8 cellular contexts compared by ENCODE assay signal in genomic region chr6:150600003-150600301, GRCh38. TPM values are rescaled to one million over a fixed set of nuclear protein-coding genes. Genes with fewer than 3 reads are reported as not detected.
DNase-seq lines count a peak whose midpoint lies in the region; ATAC-seq and TF ChIP-seq lines count a peak whose summit lies in the region.

No MANE protein-coding gene starts in this region.

- no peaks in the 10 kb centered on the region for H3K27me3 ChIP-seq in Karpas-422 (ENCODE audit: low read length)

- H3K4me1 ChIP-seq in Karpas-422 (ENCODE audit: low read length) = peaks cover 84% of the 10 kb centered on the region

- peak overlapping the region; percentile 86 for H3K9ac ChIP-seq in Karpas-422 (ENCODE audit: low read length)

- H3K79me2 ChIP-seq in Karpas-422 (ENCODE audit: low read length) = peaks cover 47% of the 10 kb centered on the region

- H3K9me3 ChIP-seq in Karpas-422 (ENCODE audit: low read length) = no peaks in the 10 kb centered on the region

- TF ChIP-seq CTCF in fibroblast of pulmonary artery (IDR thresholded peaks at IDR 0.05; ENCODE audit: low read length, missing control alignments) = no peak

- peak; percentile 9 for ATAC-seq in GM18873 (IDR thresholded peaks at IDR 0.05; ENCODE audit: low FRiP score, unreplicated experiment)
- ATAC-seq in GM18867 (IDR thresholded peaks at IDR 0.05; ENCODE audit: unreplicated experiment) = no peak
- ATAC-seq in esophagus mucosa = no peak

- no peak overlapping the region for H2AFZ ChIP-seq in Karpas-422 (ENCODE audit: low read length)

- peak overlapping the region; percentile 82 for H3K4me3 ChIP-seq in Karpas-422 (ENCODE audit: low read length)
- peak overlapping the region; percentile 57 for H3K4me3 ChIP-seq in fibroblast of pulmonary artery (replicated peaks; ENCODE audit: low read depth, low read length)
- H3K4me3 ChIP-seq in skeletal muscle cell (ENCODE audit: low read depth, low read length) = peak overlapping the region; percentile 53

- peak overlapping the region; percentile 90 for H3K27ac ChIP-seq in Karpas-422 (ENCODE audit: low read length)

- H3K9me2 ChIP-seq in Karpas-422 (replicated peaks; ENCODE audit: insufficient read depth, low read length) = no peaks in the 10 kb centered on the region

- no peak for DNase-seq in Karpas-422
- DNase-seq in fibroblast of pulmonary artery (ENCODE audit: low read depth) = no peak
- DNase-seq in skeletal muscle cell (ENCODE audit: low read depth) = no peak
- DNase-seq in H4 (ENCODE audit: low spot score) = no peak
- no peak for DNase-seq in SHP77 (lab: John Stamatoyannopoulos, UW)

- H4K20me1 ChIP-seq in Karpas-422 (ENCODE audit: insufficient read depth, low read depth, low read length) = peaks cover 26% of the 10 kb centered on the region; the same call in 1 of the 2 replicates

- peaks cover 7% of the 10 kb centered on the region; the same call in 1 of the 2 replicates for H3K36me3 ChIP-seq in Karpas-422 (ENCODE audit: insufficient read depth, low read length)

- H3K4me2 ChIP-seq in Karpas-422 (ENCODE audit: low read depth, low read length, poor library complexity, severe bottlenecking) = peak overlapping the region; percentile 92

RNA-seq across cellular contexts. Expression of gene PLEKHG1, which starts 0.3 kb away (rescaled TPM):
- total RNA-seq in Karpas-422 (2014; rRNA removed; shearing (Covaris generic); ENCODE audit: low replicate concordance) = 69.0 and 92.4 TPM in 2 replicates
- total RNA-seq in H4 (2014; rRNA removed; shearing (Covaris generic)) = 2.4 and 6.3 TPM in 2 replicates
- 34.2 TPM for total RNA-seq in esophagus mucosa
